8 cellular contexts compared by ENCODE assay signal in genomic region chr2:74119912-74120825, GRCh38. TPM values are rescaled to one million over a fixed set of nuclear protein-coding genes. Genes with fewer than 3 reads are reported as not detected.
DNase-seq lines count a peak whose midpoint lies in the region; ATAC-seq, FAIRE-seq and TF ChIP-seq lines count a peak whose summit lies in the region.

No MANE protein-coding gene starts in this region.

- CTCF ChIA-PET in RWPE1 (lab: Yijun Ruan, JAX) = interaction anchor here (0.5 to 1.3 kb wide), 10 partner anchors 10 to 715 kb away, joined by 3 to 7 read pairs (median 3); partner anchors contain the start of gene STAMBP

- H3K9ac ChIP-seq in DND-41 (ENCODE audit: low read depth, low read length) = peak overlapping the region; percentile 63

- no peak for FAIRE-seq in frontal cortex (lab: Jason Lieb, UNC)

- POLR2A ChIA-PET in RWPE1 (lab: Yijun Ruan, JAX; ENCODE audit: low non-redundant PET) = interaction anchor here (0.5 kb wide), 1 partner anchor 135 kb away, joined by 3 read pairs; no protein-coding TSS in a partner anchor

- peak overlapping the region; percentile 72 for H2AFZ ChIP-seq in DND-41 (ENCODE audit: low read depth, low read length)

- H3K9me3 Mint-ChIP-seq in IgD-negative memory B cell = peaks cover 0 to 5% (median 5%) of the 10 kb centered on the region in 3 donors

- peak overlapping the region; percentile 74 for H3K4me2 ChIP-seq in DND-41 (ENCODE audit: insufficient read depth, low read length)

- no peaks in the 10 kb centered on the region for H4K20me1 ChIP-seq in DND-41 (ENCODE audit: insufficient read depth, low read length)

- DNase-seq in DND-41 = peak; percentile 84
- peak; percentile 87 for DNase-seq in RWPE1 (ENCODE audit: low spot score)
- DNase-seq in activated gamma-delta T cell treated with anti-CD3 and anti-CD28 coated beads, Interleukin-2, amount 50 U/mL, for 16 hours (ENCODE audit: low read depth) = peak; percentile 77
- DNase-seq in frontal cortex (ENCODE audit: low spot score in 2 of 2) = peak; percentile 84 to 86
- DNase-seq in nucleus accumbens (lab: John Stamatoyannopoulos, UW) = peak in 54 of 56 donors; percentile 48 to 93 (median 80)
- DNase-seq in superior temporal gyrus (ENCODE audit: extremely low spot score) = peak; percentile 84

- peak overlapping the region; percentile 89 to 96 (median 93) for H3K4me3 Mint-ChIP-seq in IgD-negative memory B cell

- H3K27me3 Mint-ChIP-seq in IgD-negative memory B cell = peaks cover 1% of the 10 kb centered on the region

- H3K27ac Mint-ChIP-seq in IgD-negative memory B cell = peak overlapping the region; percentile 74 to 96 (median 87)

- H3K4me1 ChIP-seq in DND-41 (ENCODE audit: insufficient read depth, low read length) = peaks cover 16% of the 10 kb centered on the region

- ATAC-seq in DND-41 (ENCODE audit: insufficient read depth, low read depth) (peak; percentile 97), GM21529 (IDR thresholded peaks at IDR 0.05; ENCODE audit: unreplicated experiment) (peak; percentile 97)

- no peaks in the 10 kb centered on the region for H3K79me2 ChIP-seq in DND-41 (ENCODE audit: insufficient read depth, low read length)

- peaks cover 5 to 8% (median 7%) of the 10 kb centered on the region in 3 donors for H3K4me1 Mint-ChIP-seq in IgD-negative memory B cell

- H3K36me3 ChIP-seq in DND-41 (ENCODE audit: insufficient read depth, low read length) = no peaks in the 10 kb centered on the region

- peak overlapping the region; percentile 94 for H3K27ac ChIP-seq in DND-41 (ENCODE audit: low read length)
- peak overlapping the region; percentile 86 for H3K27ac ChIP-seq in RWPE1

- peaks cover 1% of the 10 kb centered on the region for H3K36me3 Mint-ChIP-seq in IgD-negative memory B cell

- H3K27me3 ChIP-seq in DND-41 (ENCODE audit: insufficient read depth, low read length, poor library complexity) = no peaks in the 10 kb centered on the region

- H3K9me3 ChIP-seq in DND-41 (ENCODE audit: insufficient read depth, low read length, severe bottlenecking) = peaks cover 13% of the 10 kb centered on the region

- H3K4me3 ChIP-seq in DND-41 (ENCODE audit: low read depth in 1 of 2, low read length in 2 of 2) = peak overlapping the region; percentile 49 to 61

- TF ChIP-seq CTCF in DND-41 (IDR thresholded peaks at IDR 0.05; ENCODE audit: borderline replicate concordance, extremely low read depth, low read length, poor library complexity, severe bottlenecking) (peak; percentile 70), RWPE1 (conservative IDR thresholded peaks at IDR 0.05; ENCODE audit: low read depth) (peak; percentile 75)

RNA-seq across cellular contexts. Expression of gene BOLA3, which starts 27.5 kb away (rescaled TPM):
- polyA plus RNA-seq in IgD-negative memory B cell = 44.5 TPM
- total RNA-seq in frontal cortex = 29.8 TPM

RNA-seq across cellular contexts. Expression of gene MOB1A, which starts 58.5 kb away (rescaled TPM):
- polyA plus RNA-seq in IgD-negative memory B cell = 196 TPM
- total RNA-seq in frontal cortex = 51.8 TPM

Comparison
In these comparisons a context has a peak if more than half of its experiments do, and no peak if none do; other contexts are left out.
1. Peak in every context shown above with its lines: DNase-seq, ATAC-seq, H3K4me3 ChIP-seq and H3K27ac ChIP-seq.